15 cellular contexts compared by ENCODE assay signal in the genomic region with DNA sequence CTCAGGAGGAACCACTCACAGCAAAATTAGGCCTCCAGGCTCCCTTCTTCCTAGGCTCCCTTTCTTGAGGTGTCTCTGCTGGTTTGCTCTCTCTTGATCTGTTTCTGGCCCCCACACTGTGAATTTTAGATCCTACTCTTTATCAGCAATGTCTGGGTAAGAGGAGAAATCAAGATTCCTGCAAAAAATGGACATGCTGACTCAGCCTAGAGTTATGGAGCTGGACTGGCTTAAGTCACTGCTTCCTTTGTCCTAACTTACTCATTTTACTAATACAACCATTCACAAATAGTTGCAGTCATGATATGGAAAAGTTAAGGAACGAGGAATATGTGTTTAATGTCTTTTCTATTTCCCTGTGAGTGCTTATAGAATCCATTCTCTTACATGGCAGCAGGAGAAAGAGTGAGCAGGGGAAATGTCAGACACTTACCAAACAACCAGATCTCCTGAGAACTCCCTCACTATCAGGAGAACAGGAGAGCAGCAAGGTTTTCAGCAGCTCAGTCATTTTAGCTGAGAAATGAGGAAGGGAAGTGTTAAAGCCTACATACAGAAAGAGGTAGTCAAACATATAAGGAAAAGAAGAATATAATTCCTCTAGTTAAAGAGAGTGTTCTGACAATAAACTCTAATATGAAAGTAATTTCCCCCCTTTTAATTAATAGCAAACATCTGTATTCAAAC.
DNase-seq lines count a peak whose midpoint lies in the region; FAIRE-seq and TF ChIP-seq lines count a peak whose summit lies in the region.
"Had no signal": no experiment of that assay in that cellular context is flagged by ENCODE, and none has a peak within 500 bp of the region (broad histone marks: within the 10 kb centered on the region; RNA-seq: fewer than 3 reads in every experiment).

No MANE protein-coding gene starts in this region.

- in situ Hi-C loops in ACHN (cut with HindIII; ENCODE audit: low pct_ligation_motif_present, low pct_unique_long_range_greater_than_20kb, low sequenced_read_pairs), result no loop called here

- CTCF ChIA-PET in GM10248 (lab: Yijun Ruan, JAX), result no interaction called here

- DNase-seq in ACHN (peak; percentile 12), HT1080 (ENCODE audit: low read depth) (peak; percentile 74), glomerular visceral epithelial cell (ENCODE audit: extremely low spot score) (peak; percentile 51), urothelium cell line (ENCODE audit: low spot score) (no peak), NCI-H69 (lab: John Stamatoyannopoulos, UW) (no peak), GM10248 (ENCODE audit: extremely low spot score) (no peak), T1000 (lab: John Stamatoyannopoulos, UW) (no peak)
- DNase-seq: activated effector memory CD4-positive, alpha-beta T cell treated with Interleukin-2 at 50 U/mL for 16 hours; heart right ventricle; SIG-M5; sigmoid colon; tibial artery had no signal

- no peak for FAIRE-seq in urothelium cell line (lab: Jason Lieb, UNC)

- H3K27ac ChIP-seq in angular gyrus (ENCODE audit: low read depth, low read length), result peak overlapping the region; percentile 35
- H3K27ac ChIP-seq: BLaER1 treated with 17β-estradiol and CSF1 and Interleukin-3, amounts not matched to agents 10 nM and 100 nM; coronary artery; sigmoid colon; tibial artery had no signal

- no peak for TF ChIP-seq CTCF in GM10248 (IDR thresholded peaks at IDR 0.05; ENCODE audit: control extremely low read depth, extremely low read depth, low read depth, missing control alignments)

- POLR2A ChIA-PET in GM10248 (lab: Yijun Ruan, JAX), result no interaction called here

Comparison
In these comparisons a context has a peak if more than half of its experiments do, and no peak if none do; other contexts are left out.
1. DNase-seq: peak in ACHN (single experiment), HT1080 (single experiment) and glomerular visceral epithelial cell (single experiment); none in urothelium cell line (single experiment), NCI-H69 (single experiment), GM10248 (single experiment) and T1000 (single experiment).